Comparison of ENCODE assay signal across 24 cellular contexts in genomic region chr1:30476911-30477459, GRCh38.
"Had no signal": no experiment of that assay in that cellular context is flagged by ENCODE, and none has a peak within 500 bp of the region (broad histone marks: within the 10 kb centered on the region; RNA-seq: fewer than 3 reads in every experiment).

No MANE protein-coding gene starts in this region.

- H3K36me3 Mint-ChIP-seq: T-cell had no signal

- H3K4me3 Mint-ChIP-seq: activated CD4-positive, alpha-beta T cell treated with anti-CD3 and anti-CD28 coated beads, Interleukin-2, amount 10 ng/mL, durations not matched to agents 7 days and 5 days; activated CD8-positive, alpha-beta memory T cell treated with anti-CD3 and anti-CD28 coated beads, Interleukin-2, amount 10 ng/mL, durations not matched to agents 7 days and 5 days; activated naive CD4-positive, alpha-beta T cell treated with anti-CD3 and anti-CD28 coated beads, Interleukin-2, amount 50 U/mL, for 24 hours; activated T-cell treated with anti-CD3 and anti-CD28 coated beads, Interleukin-2, amount 50 U/mL, for 24 hours; activated T-helper 1 cell treated with anti-CD3 and anti-CD28 coated beads, Interleukin-12 subunit alpha, Interleukin-12 subunit beta, Interleukin-2, Interleukin-4 antibody, amounts not matched to agents 30 ng/mL and 10 ng/mL and 1 ng/mL, durations not matched to agents 14 hours and 24 hours and 36 hours; T-cell had no signal

- H3K27me3 Mint-ChIP-seq: activated CD4-positive, alpha-beta T cell treated with anti-CD3 and anti-CD28 coated beads, Interleukin-2, amount 10 ng/mL, durations not matched to agents 7 days and 5 days; activated CD8-positive, alpha-beta memory T cell treated with anti-CD3 and anti-CD28 coated beads, Interleukin-2, amount 10 ng/mL, durations not matched to agents 7 days and 5 days had no signal

- H3K27ac Mint-ChIP-seq: activated CD4-positive, alpha-beta T cell treated with anti-CD3 and anti-CD28 coated beads, Interleukin-2, amount 10 ng/mL, durations not matched to agents 7 days and 5 days; activated CD8-positive, alpha-beta memory T cell treated with anti-CD3 and anti-CD28 coated beads, Interleukin-2, amount 10 ng/mL, durations not matched to agents 7 days and 5 days; activated naive CD4-positive, alpha-beta T cell treated with anti-CD3 and anti-CD28 coated beads, Interleukin-2, amount 50 U/mL, for 24 hours; activated T-cell treated with anti-CD3 and anti-CD28 coated beads, Interleukin-2, amount 50 U/mL, for 24 hours; activated T-helper 1 cell treated with anti-CD3 and anti-CD28 coated beads, Interleukin-12 subunit alpha, Interleukin-12 subunit beta, Interleukin-2, Interleukin-4 antibody, amounts not matched to agents 30 ng/mL and 10 ng/mL and 1 ng/mL, durations not matched to agents 14 hours and 24 hours and 36 hours; T-cell had no signal

- DNase-seq: activated CD4-positive, alpha-beta T cell treated with anti-CD3 and anti-CD28 coated beads, Interleukin-2, amount 10 ng/mL, durations not matched to agents 7 days and 5 days; activated CD4-positive, CD25-positive, alpha-beta regulatory T cell; activated CD8-positive, alpha-beta memory T cell treated with anti-CD3 and anti-CD28 coated beads, Interleukin-2, amount 10 ng/mL, durations not matched to agents 7 days and 5 days; activated effector memory CD4-positive, alpha-beta T cell treated with Interleukin-2 at 50 U/mL for 16 hours; activated naive CD4-positive, alpha-beta T cell; MG63; MV-4-11; NCI-H1105; NCI-H1436; NCI-H1694 treated with DMSO at 0.1 percent for 48 hours; NCI-H2029 treated with DMSO at 0.1 percent for 48 hours; NCI-H345; NCI-H510A; NCI-H526 treated with DMSO at 0.1 percent for 48 hours; NCI-H82; T-helper 2 cell; T1000 had no signal

- ATAC-seq: activated CD8-positive, alpha-beta memory T cell treated with anti-CD3 and anti-CD28 coated beads, Interleukin-2, amount 10 ng/mL, durations not matched to agents 7 days and 5 days; Right ventricle myocardium inferior; T-cell had no signal

- H3K4me3 ChIP-seq: MG63, SK-N-MC had no signal

- H3K4me1 Mint-ChIP-seq: activated CD4-positive, alpha-beta T cell treated with anti-CD3 and anti-CD28 coated beads, Interleukin-2, amount 10 ng/mL, durations not matched to agents 7 days and 5 days; activated CD8-positive, alpha-beta memory T cell treated with anti-CD3 and anti-CD28 coated beads, Interleukin-2, amount 10 ng/mL, durations not matched to agents 7 days and 5 days; activated naive CD4-positive, alpha-beta T cell treated with anti-CD3 and anti-CD28 coated beads, Interleukin-2, amount 50 U/mL, for 24 hours; T-cell had no signal

- H3K27ac ChIP-seq: SK-N-MC, VCaP had no signal
